Comparison of ENCODE assay signal across 19 cellular contexts in the genomic region with DNA sequence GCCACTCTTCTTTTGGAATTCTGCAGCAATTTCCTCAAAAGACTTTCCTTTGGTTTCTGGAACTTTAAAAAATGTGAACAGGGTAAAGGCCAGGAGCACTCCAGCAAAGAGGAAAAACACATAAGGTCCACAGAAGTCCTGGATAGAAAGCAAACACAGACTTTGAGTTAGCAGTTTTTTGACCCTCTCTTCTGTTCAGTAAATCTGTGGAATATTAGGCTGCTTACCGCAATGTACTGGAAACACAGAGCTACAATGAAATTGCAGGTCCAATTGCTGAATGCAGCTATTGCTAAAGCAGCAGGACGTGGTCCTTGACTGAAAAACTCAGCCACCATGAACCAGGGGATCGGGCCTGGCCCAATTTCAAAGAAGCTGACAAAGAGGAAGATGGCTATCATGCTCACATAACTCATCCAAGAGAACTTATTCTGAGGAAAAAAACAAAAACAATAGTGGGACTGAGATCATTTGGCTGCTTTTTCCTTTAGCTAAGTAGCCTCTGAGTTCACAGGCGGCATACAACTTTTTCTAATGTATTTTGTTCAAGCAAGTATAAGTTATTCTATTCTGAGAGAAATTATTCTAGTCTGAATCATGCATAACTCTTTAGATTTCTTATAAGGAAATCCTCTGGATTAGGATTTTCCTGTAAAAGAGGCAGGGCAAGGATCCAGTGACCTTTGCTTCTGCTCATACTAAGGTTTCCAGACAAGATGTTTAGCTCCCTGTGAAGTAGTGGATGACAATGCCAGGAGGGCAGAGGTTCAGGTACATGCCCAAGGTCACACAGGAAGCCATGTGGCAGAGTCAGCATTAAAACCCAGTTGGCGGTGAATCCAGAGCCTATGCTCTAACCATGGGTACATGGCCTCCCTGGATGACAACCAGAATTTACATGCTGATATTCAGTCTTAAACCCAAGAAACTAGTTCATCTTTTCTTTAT. TPM values are rescaled to one million over a fixed set of nuclear protein-coding genes. Genes with fewer than 3 reads are reported as not detected.
DNase-seq lines count a peak whose midpoint lies in the region; ATAC-seq and TF ChIP-seq lines count a peak whose summit lies in the region.
"Had no signal": no experiment of that assay in that cellular context is flagged by ENCODE, and none has a peak within 500 bp of the region (broad histone marks: within the 10 kb centered on the region; RNA-seq: fewer than 3 reads in every experiment).

No MANE protein-coding gene starts in this region.

- H3K27ac Mint-ChIP-seq in osteocyte (ENCODE audit: unreplicated experiment): peak overlapping the region; percentile 89
- H3K27ac Mint-ChIP-seq in stimulated activated memory B cell treated with anti-CD40 and anti-IgM and Interleukin-4, amounts not matched to agents 10 μg/mL and 1 μg/mL and 100 μg/mL, for 72 hours: no peak overlapping the region
- H3K27ac Mint-ChIP-seq: activated naive CD8-positive, alpha-beta T cell; B cell had no signal

- H3K9me3 Mint-ChIP-seq in osteocyte (ENCODE audit: unreplicated experiment): no peaks in the 10 kb centered on the region
- H3K9me3 Mint-ChIP-seq in stimulated activated memory B cell treated with anti-CD40 and anti-IgM and Interleukin-4, amounts not matched to agents 10 μg/mL and 1 μg/mL and 100 μg/mL, for 72 hours: no peaks in the 10 kb centered on the region

- no peaks in the 10 kb centered on the region for H3K27me3 Mint-ChIP-seq in osteocyte (ENCODE audit: unreplicated experiment)
- no peaks in the 10 kb centered on the region for H3K27me3 Mint-ChIP-seq in stimulated activated memory B cell treated with anti-CD40 and anti-IgM and Interleukin-4, amounts not matched to agents 10 μg/mL and 1 μg/mL and 100 μg/mL, for 72 hours
- H3K27me3 Mint-ChIP-seq: activated naive CD8-positive, alpha-beta T cell; B cell had no signal

- peak overlapping the region; percentile 27 for H3K4me3 Mint-ChIP-seq in osteocyte (ENCODE audit: unreplicated experiment)
- H3K4me3 Mint-ChIP-seq in stimulated activated memory B cell treated with anti-CD40 and anti-IgM and Interleukin-4, amounts not matched to agents 10 μg/mL and 1 μg/mL and 100 μg/mL, for 72 hours: no peak overlapping the region
- H3K4me3 Mint-ChIP-seq: activated naive CD8-positive, alpha-beta T cell; B cell had no signal

- ATAC-seq in stimulated activated memory B cell treated with anti-CD40 and anti-IgM and Interleukin-4, amounts not matched to agents 10 μg/mL and 1 μg/mL and 100 μg/mL, for 72 hours: no peak
- no peak for ATAC-seq in HG03432 (IDR thresholded peaks at IDR 0.05; ENCODE audit: unreplicated experiment)
- ATAC-seq: left ventricle myocardium superior; stimulated activated naive CD8-positive, alpha-beta T cell treated with anti-CD3 and anti-CD28 coated beads, Interleukin-15, Interleukin-2, amounts not matched to agents 100 U/mL and 50 U/mL, for 24 hours had no signal

- H3K36me3 Mint-ChIP-seq in osteocyte (ENCODE audit: unreplicated experiment): no peaks in the 10 kb centered on the region
- no peaks in the 10 kb centered on the region for H3K36me3 Mint-ChIP-seq in stimulated activated memory B cell treated with anti-CD40 and anti-IgM and Interleukin-4, amounts not matched to agents 10 μg/mL and 1 μg/mL and 100 μg/mL, for 72 hours
- H3K36me3 Mint-ChIP-seq: activated naive CD8-positive, alpha-beta T cell had no signal

- peaks cover 59% of the 10 kb centered on the region for H3K4me1 Mint-ChIP-seq in osteocyte (ENCODE audit: unreplicated experiment)
- H3K4me1 Mint-ChIP-seq in stimulated activated memory B cell treated with anti-CD40 and anti-IgM and Interleukin-4, amounts not matched to agents 10 μg/mL and 1 μg/mL and 100 μg/mL, for 72 hours: no peaks in the 10 kb centered on the region
- H3K4me1 Mint-ChIP-seq: B cell had no signal

- no peak for TF ChIP-seq CTCF in astrocyte of the spinal cord (IDR thresholded peaks at IDR 0.05; ENCODE audit: low read depth, low read length)
- no peak for TF ChIP-seq CTCF in osteocyte (IDR thresholded peaks at IDR 0.05)

- peak; percentile 37 for DNase-seq in ELR (ENCODE audit: low read depth)
- peak; percentile 53 for DNase-seq in astrocyte of the spinal cord (ENCODE audit: low read depth, low spot score)
- DNase-seq in glomerular endothelial cell (ENCODE audit: extremely low read depth, low read depth, low spot score): peak; percentile 39
- DNase-seq in osteocyte (ENCODE audit: extremely low spot score, unreplicated experiment): no peak
- DNase-seq in NCI-H1092 treated with DMSO at 0.1 percent for 48 hours (lab: John Stamatoyannopoulos, UW): no peak
- no peak for DNase-seq in DMS79 treated with DMSO at 0.1 percent for 48 hours (lab: John Stamatoyannopoulos, UW)
- DNase-seq: cortex of kidney; left ventricle myocardium superior; NCI-H1694 treated with DMSO at 0.1 percent for 48 hours; NCI-H82; SHP77; stimulated activated CD4-positive, alpha-beta T cell treated with anti-CD3 and anti-CD28 coated beads, Interleukin-4, amount 100 ng/mL, for 24 hours; stimulated activated naive CD8-positive, alpha-beta T cell treated with anti-CD3 and anti-CD28 coated beads, Interleukin-15, Interleukin-2, amounts not matched to agents 100 U/mL and 50 U/mL, for 24 hours had no signal

- H3K4me3 ChIP-seq in astrocyte of the spinal cord (ENCODE audit: low read depth, low read length): no peak overlapping the region
- H3K4me3 ChIP-seq: prostate gland had no signal

- in situ Hi-C loops in astrocyte of the spinal cord (cut with HindIII; ENCODE audit: low sequenced_read_pairs): no loop called here

RNA-seq across cellular contexts. Expression of gene SLC2A2, which starts 28.3 kb away (rescaled TPM):
- total RNA-seq in glomerular endothelial cell: not detected in 2 replicates
- not detected in 2 replicates for total RNA-seq in osteocyte
- total RNA-seq: B cell, G401, left ventricle myocardium superior, prostate gland had no signal

Comparison
In these comparisons a context has a peak if more than half of its experiments do, and no peak if none do; other contexts are left out.
1. DNase-seq: peak in ELR (single experiment), astrocyte of the spinal cord (single experiment) and glomerular endothelial cell (single experiment); none in osteocyte (single experiment), NCI-H1092 treated with DMSO at 0.1 percent for 48 hours (single experiment) and DMS79 treated with DMSO at 0.1 percent for 48 hours (single experiment).